ENCODE assay signal across 11 cellular contexts in genomic region chr12:26845984-26846383, GRCh38. TPM values are rescaled to one million over a fixed set of nuclear protein-coding genes. Genes with fewer than 3 reads are reported as not detected.
DNase-seq lines count a peak whose midpoint lies in the region; ATAC-seq and TF ChIP-seq lines count a peak whose summit lies in the region.
"Had no signal": no experiment of that assay in that cellular context is flagged by ENCODE, and none has a peak within 500 bp of the region (broad histone marks: within the 10 kb centered on the region; RNA-seq: fewer than 3 reads in every experiment).

No MANE protein-coding gene starts in this region.

- H3K9me3 ChIP-seq in WERI-Rb-1 (ENCODE audit: severe bottlenecking) (no peaks in the 10 kb centered on the region), MG63 (no peaks in the 10 kb centered on the region)

- ATAC-seq in HG02610 (IDR thresholded peaks at IDR 0.05; ENCODE audit: unreplicated experiment) (peak; percentile 21), HG03108 (IDR thresholded peaks at IDR 0.05; ENCODE audit: unreplicated experiment) (no peak)

- H3K36me3 ChIP-seq in WERI-Rb-1 (no peaks in the 10 kb centered on the region), MG63 (no peaks in the 10 kb centered on the region)

- H3K4me3 ChIP-seq in WERI-Rb-1 (ENCODE audit: low read depth, low read length) (no peak overlapping the region), MG63 (no peak overlapping the region)

- peak; percentile 60 for DNase-seq in A172 (ENCODE audit: low spot score)
- DNase-seq in astrocyte of the hippocampus (ENCODE audit: low read depth, low spot score) = peak; percentile 86
- DNase-seq in left kidney (ENCODE audit: low read depth, low spot score) = peak; percentile 33
- no peak for DNase-seq in WERI-Rb-1
- no peak for DNase-seq in MG63
- no peak for DNase-seq in HPDE6-E6E7 (ENCODE audit: extremely low spot score)
- DNase-seq: C1 segment of cervical spinal cord; effector CD8-positive, alpha-beta T cell; midbrain had no signal

- no peak overlapping the region for H3K27ac ChIP-seq in WERI-Rb-1

- no peak for TF ChIP-seq CTCF in WERI-Rb-1 (IDR thresholded peaks at IDR 0.05; ENCODE audit: low read depth, low read length)

- H3K27me3 ChIP-seq in WERI-Rb-1 (ENCODE audit: insufficient read depth, low read depth, severe bottlenecking) (no peaks in the 10 kb centered on the region), MG63 (peaks cover 11% of the 10 kb centered on the region)

RNA-seq across cellular contexts. Expression of gene ITPR2, which starts 13.0 kb away (rescaled TPM):
- 6.4 and 6.5 TPM in 2 replicates for total RNA-seq in A172 (2014; rRNA removed; shearing (Covaris generic))
- total RNA-seq in MG63 (2014; rRNA removed; shearing (Covaris generic); ENCODE audit: low replicate concordance) = 3.6 and 4.6 TPM in 2 replicates

Comparison
In these comparisons a context has a peak if more than half of its experiments do, and no peak if none do; other contexts are left out.
1. DNase-seq: peak in A172 (single experiment), astrocyte of the hippocampus (single experiment) and left kidney (single experiment); none in WERI-Rb-1 (single experiment), MG63 (single experiment) and HPDE6-E6E7 (single experiment).